In the genomic region with DNA sequence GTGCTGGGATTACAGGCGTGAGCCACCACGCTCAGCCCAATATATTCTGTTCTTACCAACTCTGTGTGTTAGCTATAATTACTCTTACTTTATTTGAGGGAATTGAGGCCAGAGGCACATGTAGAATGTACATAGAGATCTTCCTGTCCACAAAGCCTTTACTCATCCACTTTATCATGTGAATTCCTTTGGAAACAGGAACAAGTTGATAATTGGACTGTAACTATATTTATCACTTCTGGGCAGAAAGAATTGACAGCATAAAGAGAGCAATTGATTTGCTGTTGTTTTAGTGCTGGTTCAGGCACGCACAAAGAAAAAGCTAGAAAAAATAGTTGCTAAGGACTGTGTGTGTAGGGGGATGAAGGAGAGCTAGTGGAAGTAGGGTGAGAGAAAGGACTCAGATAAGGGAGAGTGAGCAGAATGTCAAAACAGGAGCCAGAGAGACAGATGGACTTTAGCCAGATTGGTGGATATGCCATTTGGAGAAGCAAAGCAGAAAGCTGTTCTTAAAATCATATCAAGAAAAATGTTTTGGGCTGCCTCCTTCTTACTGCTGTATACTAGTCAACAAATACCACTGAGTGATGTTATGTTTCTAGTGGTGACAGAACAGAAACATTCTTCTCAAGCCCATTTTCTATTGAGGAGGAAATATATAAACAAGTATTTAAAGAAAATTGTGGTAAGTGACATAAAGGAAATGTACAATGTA, we compare ENCODE assay signal across 17 cellular contexts.
"Had no signal": no experiment of that assay in that cellular context is flagged by ENCODE, and none has a peak within 500 bp of the region (broad histone marks: within the 10 kb centered on the region; RNA-seq: fewer than 3 reads in every experiment).

No MANE protein-coding gene starts in this region.

- ATAC-seq: effector memory CD8-positive, alpha-beta T cell; left lung; mucosa of descending colon; naive thymus-derived CD4-positive, alpha-beta T cell; sciatic nerve; stimulated activated memory B cell treated with anti-CD40 and anti-IgM and Interleukin-4, amounts not matched to agents 10 μg/mL and 1 μg/mL and 100 μg/mL, for 72 hours had no signal

- H3K27ac Mint-ChIP-seq: activated naive CD4-positive, alpha-beta T cell treated with anti-CD3 and anti-CD28 coated beads, Interleukin-2, amount 50 U/mL, for 24 hours; effector memory CD8-positive, alpha-beta T cell; stimulated activated memory B cell treated with anti-CD40 and anti-IgM and Interleukin-4, amounts not matched to agents 10 μg/mL and 1 μg/mL and 100 μg/mL, for 72 hours; type B pancreatic cell had no signal

- H3K36me3 Mint-ChIP-seq: activated naive CD4-positive, alpha-beta T cell treated with anti-CD3 and anti-CD28 coated beads, Interleukin-2, amount 50 U/mL, for 24 hours; naive thymus-derived CD4-positive, alpha-beta T cell; stimulated activated memory B cell treated with anti-CD40 and anti-IgM and Interleukin-4, amounts not matched to agents 10 μg/mL and 1 μg/mL and 100 μg/mL, for 72 hours; type B pancreatic cell had no signal

- H3K4me3 Mint-ChIP-seq: activated naive CD4-positive, alpha-beta T cell treated with anti-CD3 and anti-CD28 coated beads, Interleukin-2, amount 50 U/mL, for 24 hours; effector memory CD8-positive, alpha-beta T cell; naive thymus-derived CD4-positive, alpha-beta T cell; stimulated activated memory B cell treated with anti-CD40 and anti-IgM and Interleukin-4, amounts not matched to agents 10 μg/mL and 1 μg/mL and 100 μg/mL, for 72 hours; type B pancreatic cell had no signal

- H3K36me3 ChIP-seq: breast epithelium, esophagus squamous epithelium, left lung, ovary, WERI-Rb-1 had no signal

- H3K4me1 ChIP-seq: breast epithelium, esophagus squamous epithelium, left lung, testis had no signal

- H3K27me3 Mint-ChIP-seq: activated naive CD4-positive, alpha-beta T cell treated with anti-CD3 and anti-CD28 coated beads, Interleukin-2, amount 50 U/mL, for 24 hours; effector memory CD8-positive, alpha-beta T cell; naive thymus-derived CD4-positive, alpha-beta T cell; stimulated activated memory B cell treated with anti-CD40 and anti-IgM and Interleukin-4, amounts not matched to agents 10 μg/mL and 1 μg/mL and 100 μg/mL, for 72 hours; type B pancreatic cell had no signal

- H3K27me3 ChIP-seq: breast epithelium, esophagus squamous epithelium, left lung, ovary, testis had no signal

- H3K4me3 ChIP-seq: breast epithelium, esophagus squamous epithelium, left lung, mucosa of descending colon, ovary, testis had no signal

- H3K4me1 Mint-ChIP-seq: activated naive CD4-positive, alpha-beta T cell treated with anti-CD3 and anti-CD28 coated beads, Interleukin-2, amount 50 U/mL, for 24 hours; naive thymus-derived CD4-positive, alpha-beta T cell; stimulated activated memory B cell treated with anti-CD40 and anti-IgM and Interleukin-4, amounts not matched to agents 10 μg/mL and 1 μg/mL and 100 μg/mL, for 72 hours had no signal

- H3K27ac ChIP-seq: breast epithelium, esophagus squamous epithelium, left lung, ovary, testis, WERI-Rb-1 had no signal

- H3K9me3 Mint-ChIP-seq: activated naive CD4-positive, alpha-beta T cell treated with anti-CD3 and anti-CD28 coated beads, Interleukin-2, amount 50 U/mL, for 24 hours; type B pancreatic cell had no signal

- H3K9me3 ChIP-seq: breast epithelium, esophagus squamous epithelium, ovary, testis had no signal

- DNase-seq: activated CD4-positive, alpha-beta T cell treated with anti-CD3 and anti-CD28 coated beads, Interleukin-2, amount 50 U/mL, for 48 hours; activated gamma-delta T cell; dermis blood vessel endothelial cell; effector memory CD8-positive, alpha-beta T cell; esophagus squamous epithelium; left lung; mucosa of descending colon; naive thymus-derived CD4-positive, alpha-beta T cell; ovary; stimulated activated CD4-positive, alpha-beta T cell treated with anti-CD3 and anti-CD28 coated beads, Interleukin-4, amount 100 ng/mL, for 24 hours; testis; WERI-Rb-1 had no signal
